In the genomic region with DNA sequence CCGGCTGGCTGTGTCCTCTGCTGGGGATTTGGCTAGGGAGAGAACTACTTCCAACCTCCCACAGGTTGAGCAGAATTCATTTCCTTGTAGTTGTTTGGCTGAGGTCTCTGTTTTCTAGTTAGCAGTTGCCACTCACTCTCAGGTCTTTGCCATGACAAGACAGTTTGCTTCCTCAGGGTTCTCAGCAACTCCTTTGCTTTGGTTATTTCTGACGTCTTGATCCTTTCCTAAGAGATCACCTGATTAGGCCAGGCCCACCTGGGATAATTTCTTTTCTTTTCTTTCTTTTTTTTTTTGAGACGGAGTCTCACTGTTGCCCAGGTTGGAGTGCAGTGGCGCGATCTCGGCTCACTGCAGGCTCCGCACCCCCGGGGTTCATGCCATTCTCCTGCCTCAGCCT, we compare ENCODE assay signal across 10 cellular contexts. TPM values are rescaled to one million over a fixed set of nuclear protein-coding genes. Genes with fewer than 3 reads are reported as not detected.
"Had no signal": no experiment of that assay in that cellular context is flagged by ENCODE, and none has a peak within 500 bp of the region (broad histone marks: within the 10 kb centered on the region; RNA-seq: fewer than 3 reads in every experiment).

No MANE protein-coding gene starts in this region.

- H3K9me3 ChIP-seq: HAP-1 had no signal

- FAIRE-seq: H54, HepG2 had no signal

- H3K36me3 Mint-ChIP-seq: IgD-negative memory B cell had no signal

- H3K4me3 ChIP-seq: GM23248, HAP-1 had no signal

- H3K36me3 ChIP-seq: HAP-1 had no signal

- H3K4me1 Mint-ChIP-seq: IgD-negative memory B cell had no signal

- H3K27ac Mint-ChIP-seq: IgD-negative memory B cell had no signal

- H3K27ac ChIP-seq: GM23248, HL-60 had no signal

- H3K9ac ChIP-seq: GM23248 had no signal

- ATAC-seq: HCT116, HepG2 had no signal

- DNase-seq: GM23248, GOT3, KG1 had no signal

- H2AFZ ChIP-seq: GM23248 had no signal

- H3K4me1 ChIP-seq: HAP-1 had no signal

RNA-seq across cellular contexts. Expression of gene CACNG8, which starts 9.4 kb away (rescaled TPM):
- total RNA-seq: HepG2 had no signal
- polyA plus RNA-seq: GM23248, HepG2, IgD-negative memory B cell had no signal

RNA-seq across cellular contexts. Expression of gene CACNG6, which starts 38.1 kb away (rescaled TPM):
- total RNA-seq: GM23248, HepG2, HT1080 had no signal
- polyA plus RNA-seq: GM23248, HepG2, IgD-negative memory B cell had no signal

RNA-seq across cellular contexts. Expression of gene CACNG7, which starts 44.3 kb away (rescaled TPM):
- total RNA-seq: GM23248, HepG2, HT1080 had no signal
- polyA plus RNA-seq: GM23248, HepG2, IgD-negative memory B cell had no signal
